In the genomic region with DNA sequence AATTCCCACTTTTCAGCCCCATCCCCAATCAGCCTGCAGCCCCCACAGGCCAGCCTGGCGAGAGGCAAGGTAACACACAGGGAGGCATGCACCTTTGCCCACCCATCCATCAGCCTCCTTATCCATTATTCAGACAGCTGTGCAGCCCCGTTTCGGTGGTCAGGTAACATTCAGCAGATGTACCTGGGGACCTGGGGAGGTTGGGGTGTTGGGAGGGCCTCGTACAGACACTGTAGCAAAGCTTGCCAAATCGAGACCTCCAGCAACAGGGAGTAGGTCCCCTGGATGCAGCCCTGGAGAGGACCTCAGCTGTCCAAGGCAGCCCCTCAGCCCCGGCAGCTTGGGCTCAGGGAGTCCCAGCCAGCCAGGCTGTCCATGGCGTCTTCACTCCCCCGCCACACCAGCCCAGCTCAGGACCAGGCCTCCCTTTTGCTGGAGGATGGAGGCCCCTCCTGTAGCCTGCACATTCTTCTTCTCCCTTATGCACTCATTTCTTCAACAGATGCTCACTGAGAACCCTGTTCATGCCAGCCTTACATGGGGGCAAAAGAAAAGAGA, we compare ENCODE assay signal across 1 cellular context.
TF ChIP-seq lines count a peak whose summit lies in the region.

No MANE protein-coding gene starts in this region.

TF ChIP-seq in H1, 55 proteins besides CTCF, POLR2A, EP300 and RAD21:
- TF ChIP-seq FOSL1 (IDR thresholded peaks at IDR 0.05; ENCODE audit: insufficient read depth, low read depth, low read length): no peak
- TF ChIP-seq TAF1 (IDR thresholded peaks at IDR 0.05; ENCODE audit: low read depth, low read length): no peak
